12 cellular contexts compared by ENCODE assay signal in genomic region chr6:136876469-136876868, GRCh38. TPM values are rescaled to one million over a fixed set of nuclear protein-coding genes. Genes with fewer than 3 reads are reported as not detected.
"Had no signal": no experiment of that assay in that cellular context is flagged by ENCODE, and none has a peak within 500 bp of the region (broad histone marks: within the 10 kb centered on the region; RNA-seq: fewer than 3 reads in every experiment).

No MANE protein-coding gene starts in this region.

RNA-seq across cellular contexts. Expression of gene SLC35D3, which starts 45.6 kb away (rescaled TPM):
- total RNA-seq: activated B cell treated with CpG ODN at 0.5 μM for 24 hours; activated CD4-positive, alpha-beta memory T cell treated with anti-CD3 and anti-CD28 coated beads for 36 hours; activated CD4-positive, alpha-beta T cell treated with anti-CD3 and anti-CD28 coated beads for 36 hours; activated CD4-positive, alpha-beta T cell treated with anti-CD3 and anti-CD28 coated beads, Interleukin-2, amount 10 ng/mL, durations not matched to agents 24 days and 14 days; activated CD4-positive, alpha-beta T cell treated with anti-CD3 and anti-CD28 coated beads, Interleukin-2, amount 10 ng/mL, durations not matched to agents 7 days and 5 days; activated CD8-positive, alpha-beta memory T cell treated with anti-CD3 and anti-CD28 coated beads for 36 hours; activated CD8-positive, alpha-beta memory T cell treated with anti-CD3 and anti-CD28 coated beads, Interleukin-2, amount 10 ng/mL, durations not matched to agents 7 days and 5 days; activated CD8-positive, alpha-beta T cell treated with anti-CD3 and anti-CD28 coated beads for 36 hours; activated CD8-positive, alpha-beta T cell treated with anti-CD3 and anti-CD28 coated beads, Interleukin-2, amount 10 ng/mL, durations not matched to agents 7 days and 5 days; T-cell; T-helper 1 cell treated with Interleukin-12 subunit alpha and Interleukin-12 subunit beta and Interleukin-4 antibody, amounts not matched to agents 30 ng/mL and 1 ng/mL, for 36 hours; T-helper 2 cell treated with Interferon-gamma antibody and Interleukin-4, amounts not matched to agents 100 ng/mL and 5 ng/mL, for 36 hours had no signal
